ENCODE assay signal across 8 cellular contexts in the genomic region with DNA sequence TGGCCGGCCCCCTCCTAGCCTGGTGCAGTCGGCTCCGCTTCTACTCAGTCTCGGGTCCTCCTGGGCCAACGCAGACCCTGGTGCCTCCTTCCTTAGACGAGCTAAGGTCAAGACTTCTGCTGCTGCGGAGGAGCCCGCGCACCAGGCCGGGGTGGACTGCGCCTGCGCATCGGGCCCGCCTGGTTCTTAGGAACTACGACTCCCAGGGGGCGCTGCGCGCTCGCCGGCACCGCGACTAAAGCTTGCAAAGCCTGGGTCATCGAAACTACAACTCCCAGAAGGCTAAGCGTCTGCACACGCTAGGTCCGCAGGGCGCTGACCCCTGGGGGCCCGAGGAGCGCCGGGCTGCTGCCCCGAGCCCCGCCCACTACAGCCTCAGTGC. TPM values are rescaled to one million over a fixed set of nuclear protein-coding genes. Genes with fewer than 3 reads are reported as not detected.
A peak's percentile ranks its signal among the peaks of the same experiment; 100 is the strongest.
DNase-seq lines count a peak whose midpoint lies in the region; ATAC-seq and TF ChIP-seq lines count a peak whose summit lies in the region.

TSS of gene ZNF835 (minus strand) at position 145 of the 382 bp plus-strand sequence. CDS start 6,559 bp downstream, outside the sequence.

- WGBS in trophoblast cell (ENCODE audit: extremely low coverage, insufficient coverage, insufficient read length), result no CpG with 5 or more reads among the region's 32 CpGs

- H3K4me2 ChIP-seq in trophoblast cell (ENCODE audit: low read length), result peak within 1 kb of the TSS; percentile 70

- DNase-seq in NCI-H524 (lab: John Stamatoyannopoulos, UW) (peak; percentile 18 to 66), NCI-H524 treated with DMSO at 0.1 percent for 48 hours (lab: John Stamatoyannopoulos, UW) (no peak), foreskin fibroblast (peak; percentile 2 to 66), trophoblast cell (peak; percentile 88 to 95)

- peaks cover 4 to 5% of the 10 kb centered on the region in 2 experiments for H3K4me1 ChIP-seq in trophoblast cell (ENCODE audit: control insufficient read depth in 1 of 2, insufficient read depth in 2 of 2, low read length in 2 of 2)

- no peaks in the 10 kb centered on the region for H3K36me3 ChIP-seq in trophoblast cell (ENCODE audit: control insufficient read depth in 1 of 2, insufficient read depth in 2 of 2, low read length in 2 of 2)

- H3K4me3 Mint-ChIP-seq in activated T-helper 17 cell treated with anti-CD3 and anti-CD28 coated beads, Interleukin-2, amount 50 U/mL, for 72 hours, result peak within 1 kb of the TSS; percentile 90

- H3K23ac ChIP-seq in trophoblast cell (ENCODE audit: low read length), result no peak within 1 kb of the TSS

- H2AFZ ChIP-seq in trophoblast cell (ENCODE audit: insufficient read depth, low read length, poor library complexity), result peak within 1 kb of the TSS; percentile 65

- no peak within 1 kb of the TSS for H2BK120ac ChIP-seq in trophoblast cell (ENCODE audit: insufficient read depth, low read length, poor library complexity)

- TF ChIP-seq CTCF in foreskin fibroblast (IDR thresholded peaks at IDR 0.05; ENCODE audit: low read depth, low read length), result no peak

- H2BK12ac ChIP-seq in trophoblast cell (ENCODE audit: low read length), result no peak within 1 kb of the TSS

- H4K91ac ChIP-seq in trophoblast cell (ENCODE audit: low read depth, low read length), result no peak within 1 kb of the TSS

- H3K79me1 ChIP-seq in trophoblast cell (ENCODE audit: low read length), result no peaks in the 10 kb centered on the region

- H3K9me3 ChIP-seq in trophoblast cell (ENCODE audit: insufficient read depth, low read depth, low read length), result peaks cover 34% of the 10 kb centered on the region

- no peaks in the 10 kb centered on the region for H3K27me3 ChIP-seq in trophoblast cell (ENCODE audit: insufficient read depth, low read length)

- H3K27ac ChIP-seq in trophoblast cell (ENCODE audit: low read depth, low read length) (no peak within 1 kb of the TSS), temporal lobe (ENCODE audit: low read depth, low read length) (peak within 1 kb of the TSS; percentile 67)

- H3K27ac Mint-ChIP-seq in activated T-helper 17 cell treated with anti-CD3 and anti-CD28 coated beads, Interleukin-2, amount 50 U/mL, for 72 hours, result peak within 1 kb of the TSS; percentile 84

- no peaks in the 10 kb centered on the region for H3K9me3 Mint-ChIP-seq in activated T-helper 17 cell treated with anti-CD3 and anti-CD28 coated beads, Interleukin-2, amount 50 U/mL, for 72 hours

- H3K14ac ChIP-seq in trophoblast cell (ENCODE audit: low read length), result no peak within 1 kb of the TSS

- H3K18ac ChIP-seq in trophoblast cell (ENCODE audit: low read length), result no peak within 1 kb of the TSS

- peaks cover 7% of the 10 kb centered on the region for H3K4me1 Mint-ChIP-seq in activated T-helper 17 cell treated with anti-CD3 and anti-CD28 coated beads, Interleukin-2, amount 50 U/mL, for 72 hours

- H2AK5ac ChIP-seq in trophoblast cell (ENCODE audit: low read length), result no peak within 1 kb of the TSS

- H3K4me3 ChIP-seq in foreskin fibroblast (ENCODE audit: low read depth in 1 of 2, low read length in 2 of 2), result peak within 1 kb of the TSS in 1 of 2 donors; percentile 30
- H3K4me3 ChIP-seq in trophoblast cell (ENCODE audit: low read depth, low read length), result peak within 1 kb of the TSS; percentile 53

- peak; percentile 98 for ATAC-seq in activated T-helper 17 cell treated with anti-CD3 and anti-CD28 coated beads, Interleukin-2, amount 50 U/mL, for 72 hours (replicated peaks)
- ATAC-seq in HG03280 (IDR thresholded peaks at IDR 0.05; ENCODE audit: unreplicated experiment) (no peak), HG03095 (IDR thresholded peaks at IDR 0.05; ENCODE audit: unreplicated experiment) (no peak)

- H3K79me2 ChIP-seq in trophoblast cell (ENCODE audit: control insufficient read depth, insufficient read depth, low read length, poor library complexity), result no peaks in the 10 kb centered on the region

- no peak within 1 kb of the TSS for H2BK5ac ChIP-seq in trophoblast cell (ENCODE audit: low read depth, low read length, poor library complexity)

- peaks cover 5% of the 10 kb centered on the region for H3K36me3 Mint-ChIP-seq in activated T-helper 17 cell treated with anti-CD3 and anti-CD28 coated beads, Interleukin-2, amount 50 U/mL, for 72 hours (ENCODE audit: low read depth)

- H3K9ac ChIP-seq in trophoblast cell (ENCODE audit: low read length), result no peak within 1 kb of the TSS

- no peak within 1 kb of the TSS for H3K4ac ChIP-seq in trophoblast cell (ENCODE audit: low read depth, low read length)

- H4K12ac ChIP-seq in trophoblast cell (ENCODE audit: low read depth, low read length), result peak within 1 kb of the TSS; percentile 5

- no peaks in the 10 kb centered on the region for H3K27me3 Mint-ChIP-seq in activated T-helper 17 cell treated with anti-CD3 and anti-CD28 coated beads, Interleukin-2, amount 50 U/mL, for 72 hours

- H4K8ac ChIP-seq in trophoblast cell (ENCODE audit: low read depth, low read length), result peak within 1 kb of the TSS; percentile 68

RNA-seq across cellular contexts. Expression of gene ZNF835, which starts in this region (rescaled TPM):
- 1 to 10 TPM; 1.3 to 2.5 TPM for total RNA-seq in activated T-helper 17 cell treated with anti-CD3 and anti-CD28 coated beads, Interleukin-2, amount 50 U/mL, for 72 hours
- polyA plus RNA-seq in trophoblast cell (2013), result 0.51 and 0.77 TPM in 2 replicates
- 4.9 TPM for total RNA-seq in temporal lobe
